1 cellular context compared by ENCODE assay signal in genomic region chr14:35319509-35319908, GRCh38.
TF ChIP-seq lines count a peak whose summit lies in the region.

No MANE protein-coding gene starts in this region.

TF ChIP-seq in GM23338, 12 proteins besides CTCF, POLR2A, EP300 and RAD21 (continued from another document):
- TF ChIP-seq ZNF462 (CRISPR knock-in tag; IDR thresholded peaks at IDR 0.05) (no peak), CREB1 (CRISPR knock-in tag; IDR thresholded peaks at IDR 0.05; ENCODE audit: low read depth) (no peak)
TF ChIP-seq in GM23338: peak in this region for 0.
